ENCODE assay signal across 28 cellular contexts in the genomic region with DNA sequence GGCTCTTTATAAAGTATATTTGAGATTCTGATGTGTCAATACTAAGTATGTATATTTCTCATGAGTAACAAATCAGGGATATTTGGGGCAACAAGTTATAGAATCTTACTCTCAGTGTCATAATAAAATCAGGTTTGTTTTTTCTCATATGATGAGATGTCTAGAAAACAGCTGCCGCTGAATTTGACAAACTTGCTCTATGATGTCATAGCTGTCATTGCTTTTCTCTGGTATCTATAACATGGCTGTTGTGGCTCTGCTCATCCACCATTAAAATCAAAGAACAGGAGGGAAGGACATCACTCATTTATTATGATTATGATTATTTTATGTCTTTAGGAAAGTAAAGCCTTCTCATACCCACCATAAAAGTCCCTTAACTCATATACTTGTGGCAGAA.
"Had no signal": no experiment of that assay in that cellular context is flagged by ENCODE, and none has a peak within 500 bp of the region (broad histone marks: within the 10 kb centered on the region; RNA-seq: fewer than 3 reads in every experiment).

No MANE protein-coding gene starts in this region.

- ATAC-seq: effector memory CD8-positive, alpha-beta T cell; esophagus mucosa; foreskin keratinocyte; gastrocnemius medialis; gastroesophageal sphincter; heart left ventricle; heart right ventricle had no signal

- H3K4me1 ChIP-seq: colonic mucosa, esophagus muscularis mucosa, esophagus squamous epithelium, foreskin keratinocyte, gastrocnemius medialis, gastroesophageal sphincter, heart left ventricle, heart right ventricle had no signal

- H3K36me3 ChIP-seq: colonic mucosa, esophagus muscularis mucosa, esophagus squamous epithelium, gastrocnemius medialis, gastroesophageal sphincter, heart left ventricle, heart right ventricle had no signal

- DNase-seq: colonic mucosa; cortex of kidney; dermis blood vessel endothelial cell; dorsolateral prefrontal cortex; effector CD4-positive, alpha-beta T cell; effector CD8-positive, alpha-beta T cell; effector memory CD4-positive, alpha-beta T cell; effector memory CD8-positive, alpha-beta T cell; endodermal cell; erythroblast; esophagus squamous epithelium; foreskin fibroblast; foreskin keratinocyte; foreskin melanocyte; gastrocnemius medialis; glutamatergic neuron; head of caudate nucleus; heart left ventricle; heart right ventricle had no signal

- FAIRE-seq: colon, endometrium, endothelial cell of umbilical vein, frontal cortex had no signal

- H3K4me3 ChIP-seq: colonic mucosa, coronary artery, dorsolateral prefrontal cortex, esophagus muscularis mucosa, esophagus squamous epithelium, gastrocnemius medialis, gastroesophageal sphincter, heart left ventricle, heart right ventricle had no signal

- H3K27ac ChIP-seq: colonic mucosa, coronary artery, dorsolateral prefrontal cortex, epithelial cell of prostate, esophagus muscularis mucosa, esophagus squamous epithelium, foreskin keratinocyte, gastrocnemius medialis, gastroesophageal sphincter, heart left ventricle, heart right ventricle had no signal

- H3K27me3 ChIP-seq: colonic mucosa, dorsolateral prefrontal cortex, esophagus muscularis mucosa, esophagus squamous epithelium, foreskin keratinocyte, gastrocnemius medialis, gastroesophageal sphincter, heart left ventricle, heart right ventricle had no signal

- H3K9me3 ChIP-seq: colonic mucosa, esophagus muscularis mucosa, esophagus squamous epithelium, gastrocnemius medialis, gastroesophageal sphincter, heart right ventricle had no signal
